ENCODE assay signal across 1 cellular context in the genomic region with DNA sequence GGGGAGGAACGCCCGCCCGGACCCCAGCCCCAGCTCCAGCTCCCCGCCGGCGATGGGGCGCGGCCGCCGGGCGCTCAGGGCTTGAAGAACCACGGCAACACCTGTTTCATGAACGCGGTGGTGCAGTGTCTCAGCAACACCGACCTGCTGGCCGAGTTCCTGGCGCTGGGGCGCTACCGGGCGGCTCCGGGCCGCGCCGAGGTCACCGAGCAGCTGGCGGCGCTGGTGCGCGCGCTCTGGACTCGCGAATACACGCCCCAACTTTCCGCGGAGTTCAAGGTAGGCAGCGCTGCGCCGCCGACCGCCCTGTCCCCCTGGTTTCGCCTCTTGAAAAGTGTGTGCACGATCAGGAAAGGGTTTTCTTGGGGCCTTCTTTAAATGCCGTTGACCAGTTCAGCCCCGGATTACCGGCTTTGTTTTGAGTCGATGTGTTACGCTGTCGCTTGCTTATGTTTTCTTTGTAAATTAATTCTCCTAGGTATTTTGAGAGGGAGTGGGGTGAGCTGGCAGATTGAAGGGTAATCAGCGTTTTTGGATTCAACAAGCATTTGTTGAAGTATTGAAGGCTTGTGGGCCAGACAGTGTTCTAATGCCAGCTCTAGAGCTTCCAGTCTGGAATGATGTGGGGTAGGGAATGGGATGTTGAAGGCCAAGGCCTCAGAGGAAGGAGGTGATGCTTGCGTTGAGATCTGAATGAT.
TF ChIP-seq lines count a peak whose summit lies in the region.

No MANE protein-coding gene starts in this region.

TF ChIP-seq in HepG2, 621 proteins besides CTCF, POLR2A, EP300 and RAD21 (continued from another document and continues in another):
- peak; percentile 24; the same call in 1 of the 2 replicates for TF ChIP-seq HDAC2 (CRISPR knock-in tag; IDR thresholded peaks at IDR 0.05)
- 0 out of 2 replicates have a peak, but pooled peaks have one; percentile 23 for TF ChIP-seq MTF2 (CRISPR knock-in tag; IDR thresholded peaks at IDR 0.05; ENCODE audit: borderline replicate concordance)
- TF ChIP-seq, protein P1, sequence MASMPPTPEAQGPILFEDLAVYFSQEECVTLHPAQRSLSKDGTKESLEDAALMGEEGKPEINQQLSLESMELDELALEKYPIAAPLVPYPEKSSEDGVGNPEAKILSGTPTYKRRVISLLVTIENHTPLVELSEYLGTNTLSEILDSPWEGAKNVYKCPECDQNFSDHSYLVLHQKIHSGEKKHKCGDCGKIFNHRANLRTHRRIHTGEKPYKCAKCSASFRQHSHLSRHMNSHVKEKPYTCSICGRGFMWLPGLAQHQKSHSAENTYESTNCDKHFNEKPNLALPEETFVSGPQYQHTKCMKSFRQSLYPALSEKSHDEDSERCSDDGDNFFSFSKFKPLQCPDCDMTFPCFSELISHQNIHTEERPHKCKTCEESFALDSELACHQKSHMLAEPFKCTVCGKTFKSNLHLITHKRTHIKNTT (CRISPR knock-in tag; IDR thresholded peaks at IDR 0.05): no peak
- no peak for TF ChIP-seq YEATS2 (CRISPR knock-in tag; IDR thresholded peaks at IDR 0.05; ENCODE audit: borderline replicate concordance)
- no peak for TF ChIP-seq RORA (CRISPR knock-in tag; IDR thresholded peaks at IDR 0.05)
- 0 out of 2 replicates have a peak, but pooled peaks have one; percentile 16 for TF ChIP-seq ZNF12 (CRISPR knock-in tag; IDR thresholded peaks at IDR 0.05)
- TF ChIP-seq KDM4B (CRISPR knock-in tag; IDR thresholded peaks at IDR 0.05): no peak
- TF ChIP-seq NR2C2 (CRISPR knock-in tag; IDR thresholded peaks at IDR 0.05; ENCODE audit: borderline replicate concordance): 0 out of 2 replicates have a peak, but pooled peaks have one; percentile 33
- 0 out of 2 replicates have a peak, but pooled peaks have one; percentile 32 for TF ChIP-seq SRY (CRISPR knock-in tag; IDR thresholded peaks at IDR 0.05)
- TF ChIP-seq CCAR2 (optimal IDR thresholded peaks at IDR 0.05; ENCODE audit: low read depth, low read length): no peak
- TF ChIP-seq, protein P2, sequence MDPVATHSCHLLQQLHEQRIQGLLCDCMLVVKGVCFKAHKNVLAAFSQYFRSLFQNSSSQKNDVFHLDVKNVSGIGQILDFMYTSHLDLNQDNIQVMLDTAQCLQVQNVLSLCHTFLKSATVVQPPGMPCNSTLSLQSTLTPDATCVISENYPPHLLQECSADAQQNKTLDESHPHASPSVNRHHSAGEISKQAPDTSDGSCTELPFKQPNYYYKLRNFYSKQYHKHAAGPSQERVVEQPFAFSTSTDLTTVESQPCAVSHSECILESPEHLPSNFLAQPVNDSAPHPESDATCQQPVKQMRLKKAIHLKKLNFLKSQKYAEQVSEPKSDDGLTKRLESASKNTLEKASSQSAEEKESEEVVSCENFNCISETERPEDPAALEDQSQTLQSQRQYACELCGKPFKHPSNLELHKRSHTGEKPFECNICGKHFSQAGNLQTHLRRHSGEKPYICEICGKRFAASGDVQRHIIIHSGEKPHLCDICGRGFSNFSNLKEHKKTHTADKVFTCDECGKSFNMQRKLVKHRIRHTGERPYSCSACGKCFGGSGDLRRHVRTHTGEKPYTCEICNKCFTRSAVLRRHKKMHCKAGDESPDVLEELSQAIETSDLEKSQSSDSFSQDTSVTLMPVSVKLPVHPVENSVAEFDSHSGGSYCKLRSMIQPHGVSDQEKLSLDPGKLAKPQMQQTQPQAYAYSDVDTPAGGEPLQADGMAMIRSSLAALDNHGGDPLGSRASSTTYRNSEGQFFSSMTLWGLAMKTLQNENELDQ (CRISPR knock-in tag; IDR thresholded peaks at IDR 0.05; ENCODE audit: borderline replicate concordance): no peak
- TF ChIP-seq NRL (CRISPR knock-in tag; IDR thresholded peaks at IDR 0.05; ENCODE audit: borderline replicate concordance): no peak
- no peak for TF ChIP-seq CCDC6 (CRISPR knock-in tag; IDR thresholded peaks at IDR 0.05)
- TF ChIP-seq ZNF605 (CRISPR knock-in tag; IDR thresholded peaks at IDR 0.05): no peak
- TF ChIP-seq ZNF614 (CRISPR knock-in tag; IDR thresholded peaks at IDR 0.05; ENCODE audit: borderline replicate concordance): no peak
- no peak for TF ChIP-seq ZEB1 (IDR thresholded peaks at IDR 0.05; ENCODE audit: insufficient replicate concordance, low read depth)
- TF ChIP-seq, protein P3, sequence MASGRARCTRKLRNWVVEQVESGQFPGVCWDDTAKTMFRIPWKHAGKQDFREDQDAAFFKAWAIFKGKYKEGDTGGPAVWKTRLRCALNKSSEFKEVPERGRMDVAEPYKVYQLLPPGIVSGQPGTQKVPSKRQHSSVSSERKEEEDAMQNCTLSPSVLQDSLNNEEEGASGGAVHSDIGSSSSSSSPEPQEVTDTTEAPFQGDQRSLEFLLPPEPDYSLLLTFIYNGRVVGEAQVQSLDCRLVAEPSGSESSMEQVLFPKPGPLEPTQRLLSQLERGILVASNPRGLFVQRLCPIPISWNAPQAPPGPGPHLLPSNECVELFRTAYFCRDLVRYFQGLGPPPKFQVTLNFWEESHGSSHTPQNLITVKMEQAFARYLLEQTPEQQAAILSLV (CRISPR knock-in tag; IDR thresholded peaks at IDR 0.05; ENCODE audit: borderline replicate concordance): no peak
- no peak for TF ChIP-seq FOSL1 (CRISPR knock-in tag; IDR thresholded peaks at IDR 0.05; ENCODE audit: borderline replicate concordance)
- TF ChIP-seq NAIF1 (CRISPR knock-in tag; IDR thresholded peaks at IDR 0.05; ENCODE audit: borderline replicate concordance): no peak
- TF ChIP-seq, protein P4, sequence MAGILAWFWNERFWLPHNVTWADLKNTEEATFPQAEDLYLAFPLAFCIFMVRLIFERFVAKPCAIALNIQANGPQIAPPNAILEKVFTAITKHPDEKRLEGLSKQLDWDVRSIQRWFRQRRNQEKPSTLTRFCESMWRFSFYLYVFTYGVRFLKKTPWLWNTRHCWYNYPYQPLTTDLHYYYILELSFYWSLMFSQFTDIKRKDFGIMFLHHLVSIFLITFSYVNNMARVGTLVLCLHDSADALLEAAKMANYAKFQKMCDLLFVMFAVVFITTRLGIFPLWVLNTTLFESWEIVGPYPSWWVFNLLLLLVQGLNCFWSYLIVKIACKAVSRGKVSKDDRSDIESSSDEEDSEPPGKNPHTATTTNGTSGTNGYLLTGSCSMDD (CRISPR knock-in tag; IDR thresholded peaks at IDR 0.05): no peak
- TF ChIP-seq SIN3B (IDR thresholded peaks at IDR 0.05; ENCODE audit: low read length): no peak
- no peak for TF ChIP-seq PCBP1 (IDR thresholded peaks at IDR 0.05; ENCODE audit: borderline replicate concordance, low read depth, low read length)
- TF ChIP-seq MED8 (CRISPR knock-in tag; IDR thresholded peaks at IDR 0.05; ENCODE audit: insufficient replicate concordance): no peak
- TF ChIP-seq, protein P5, sequence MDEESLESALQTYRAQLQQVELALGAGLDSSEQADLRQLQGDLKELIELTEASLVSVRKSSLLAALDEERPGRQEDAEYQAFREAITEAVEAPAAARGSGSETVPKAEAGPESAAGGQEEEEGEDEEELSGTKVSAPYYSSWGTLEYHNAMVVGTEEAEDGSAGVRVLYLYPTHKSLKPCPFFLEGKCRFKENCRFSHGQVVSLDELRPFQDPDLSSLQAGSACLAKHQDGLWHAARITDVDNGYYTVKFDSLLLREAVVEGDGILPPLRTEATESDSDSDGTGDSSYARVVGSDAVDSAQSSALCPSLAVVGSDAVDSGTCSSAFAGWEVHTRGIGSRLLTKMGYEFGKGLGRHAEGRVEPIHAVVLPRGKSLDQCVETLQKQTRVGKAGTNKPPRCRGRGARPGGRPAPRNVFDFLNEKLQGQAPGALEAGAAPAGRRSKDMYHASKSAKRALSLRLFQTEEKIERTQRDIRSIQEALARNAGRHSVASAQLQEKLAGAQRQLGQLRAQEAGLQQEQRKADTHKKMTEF (CRISPR knock-in tag; IDR thresholded peaks at IDR 0.05): peak; percentile 34; the same call in 1 of the 2 replicates
- no peak for TF ChIP-seq SRF (IDR thresholded peaks at IDR 0.05; ENCODE audit: low read depth, low read length)
- no peak for TF ChIP-seq ZNF713 (CRISPR knock-in tag; IDR thresholded peaks at IDR 0.05)
- TF ChIP-seq, protein P6, sequence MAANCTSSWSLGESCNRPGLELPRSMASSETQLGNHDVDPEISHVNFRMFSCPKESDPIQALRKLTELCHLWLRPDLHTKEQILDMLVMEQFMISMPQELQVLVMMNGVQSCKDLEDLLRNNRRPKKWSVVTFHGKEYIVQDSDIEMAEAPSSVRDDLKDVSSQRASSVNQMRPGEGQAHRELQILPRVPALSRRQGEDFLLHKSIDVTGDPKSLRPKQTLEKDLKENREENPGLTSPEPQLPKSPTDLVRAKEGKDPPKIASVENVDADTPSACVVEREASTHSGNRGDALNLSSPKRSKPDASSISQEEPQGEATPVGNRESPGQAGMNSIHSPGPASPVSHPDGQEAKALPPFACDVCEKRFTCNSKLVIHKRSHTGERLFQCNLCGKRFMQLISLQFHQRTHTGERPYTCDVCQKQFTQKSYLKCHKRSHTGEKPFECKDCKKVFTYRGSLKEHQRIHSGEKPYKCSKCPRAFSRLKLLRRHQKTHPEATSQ (CRISPR knock-in tag; IDR thresholded peaks at IDR 0.05; ENCODE audit: borderline replicate concordance): no peak
- TF ChIP-seq REXO4 (CRISPR knock-in tag; IDR thresholded peaks at IDR 0.05; ENCODE audit: borderline replicate concordance): no peak
- no peak for TF ChIP-seq NFKBIZ (CRISPR knock-in tag; IDR thresholded peaks at IDR 0.05)
- no peak for TF ChIP-seq ZNF720 (CRISPR knock-in tag; IDR thresholded peaks at IDR 0.05)
- TF ChIP-seq, protein P7, sequence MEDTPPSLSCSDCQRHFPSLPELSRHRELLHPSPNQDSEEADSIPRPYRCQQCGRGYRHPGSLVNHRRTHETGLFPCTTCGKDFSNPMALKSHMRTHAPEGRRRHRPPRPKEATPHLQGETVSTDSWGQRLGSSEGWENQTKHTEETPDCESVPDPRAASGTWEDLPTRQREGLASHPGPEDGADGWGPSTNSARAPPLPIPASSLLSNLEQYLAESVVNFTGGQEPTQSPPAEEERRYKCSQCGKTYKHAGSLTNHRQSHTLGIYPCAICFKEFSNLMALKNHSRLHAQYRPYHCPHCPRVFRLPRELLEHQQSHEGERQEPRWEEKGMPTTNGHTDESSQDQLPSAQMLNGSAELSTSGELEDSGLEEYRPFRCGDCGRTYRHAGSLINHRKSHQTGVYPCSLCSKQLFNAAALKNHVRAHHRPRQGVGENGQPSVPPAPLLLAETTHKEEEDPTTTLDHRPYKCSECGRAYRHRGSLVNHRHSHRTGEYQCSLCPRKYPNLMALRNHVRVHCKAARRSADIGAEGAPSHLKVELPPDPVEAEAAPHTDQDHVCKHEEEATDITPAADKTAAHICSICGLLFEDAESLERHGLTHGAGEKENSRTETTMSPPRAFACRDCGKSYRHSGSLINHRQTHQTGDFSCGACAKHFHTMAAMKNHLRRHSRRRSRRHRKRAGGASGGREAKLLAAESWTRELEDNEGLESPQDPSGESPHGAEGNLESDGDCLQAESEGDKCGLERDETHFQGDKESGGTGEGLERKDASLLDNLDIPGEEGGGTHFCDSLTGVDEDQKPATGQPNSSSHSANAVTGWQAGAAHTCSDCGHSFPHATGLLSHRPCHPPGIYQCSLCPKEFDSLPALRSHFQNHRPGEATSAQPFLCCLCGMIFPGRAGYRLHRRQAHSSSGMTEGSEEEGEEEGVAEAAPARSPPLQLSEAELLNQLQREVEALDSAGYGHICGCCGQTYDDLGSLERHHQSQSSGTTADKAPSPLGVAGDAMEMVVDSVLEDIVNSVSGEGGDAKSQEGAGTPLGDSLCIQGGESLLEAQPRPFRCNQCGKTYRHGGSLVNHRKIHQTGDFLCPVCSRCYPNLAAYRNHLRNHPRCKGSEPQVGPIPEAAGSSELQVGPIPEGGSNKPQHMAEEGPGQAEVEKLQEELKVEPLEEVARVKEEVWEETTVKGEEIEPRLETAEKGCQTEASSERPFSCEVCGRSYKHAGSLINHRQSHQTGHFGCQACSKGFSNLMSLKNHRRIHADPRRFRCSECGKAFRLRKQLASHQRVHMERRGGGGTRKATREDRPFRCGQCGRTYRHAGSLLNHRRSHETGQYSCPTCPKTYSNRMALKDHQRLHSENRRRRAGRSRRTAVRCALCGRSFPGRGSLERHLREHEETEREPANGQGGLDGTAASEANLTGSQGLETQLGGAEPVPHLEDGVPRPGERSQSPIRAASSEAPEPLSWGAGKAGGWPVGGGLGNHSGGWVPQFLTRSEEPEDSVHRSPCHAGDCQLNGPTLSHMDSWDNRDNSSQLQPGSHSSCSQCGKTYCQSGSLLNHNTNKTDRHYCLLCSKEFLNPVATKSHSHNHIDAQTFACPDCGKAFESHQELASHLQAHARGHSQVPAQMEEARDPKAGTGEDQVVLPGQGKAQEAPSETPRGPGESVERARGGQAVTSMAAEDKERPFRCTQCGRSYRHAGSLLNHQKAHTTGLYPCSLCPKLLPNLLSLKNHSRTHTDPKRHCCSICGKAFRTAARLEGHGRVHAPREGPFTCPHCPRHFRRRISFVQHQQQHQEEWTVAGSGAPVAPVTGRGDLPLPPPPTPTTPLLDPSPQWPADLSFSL (CRISPR knock-in tag; IDR thresholded peaks at IDR 0.05): no peak
- TF ChIP-seq CHD4 (IDR thresholded peaks at IDR 0.05; ENCODE audit: borderline replicate concordance, low read length): no peak
- no peak for TF ChIP-seq MBD4 (IDR thresholded peaks at IDR 0.05; ENCODE audit: borderline replicate concordance, low read length)
- no peak for TF ChIP-seq KLF12 (CRISPR knock-in tag; IDR thresholded peaks at IDR 0.05; ENCODE audit: borderline replicate concordance)
- TF ChIP-seq, protein P8, sequence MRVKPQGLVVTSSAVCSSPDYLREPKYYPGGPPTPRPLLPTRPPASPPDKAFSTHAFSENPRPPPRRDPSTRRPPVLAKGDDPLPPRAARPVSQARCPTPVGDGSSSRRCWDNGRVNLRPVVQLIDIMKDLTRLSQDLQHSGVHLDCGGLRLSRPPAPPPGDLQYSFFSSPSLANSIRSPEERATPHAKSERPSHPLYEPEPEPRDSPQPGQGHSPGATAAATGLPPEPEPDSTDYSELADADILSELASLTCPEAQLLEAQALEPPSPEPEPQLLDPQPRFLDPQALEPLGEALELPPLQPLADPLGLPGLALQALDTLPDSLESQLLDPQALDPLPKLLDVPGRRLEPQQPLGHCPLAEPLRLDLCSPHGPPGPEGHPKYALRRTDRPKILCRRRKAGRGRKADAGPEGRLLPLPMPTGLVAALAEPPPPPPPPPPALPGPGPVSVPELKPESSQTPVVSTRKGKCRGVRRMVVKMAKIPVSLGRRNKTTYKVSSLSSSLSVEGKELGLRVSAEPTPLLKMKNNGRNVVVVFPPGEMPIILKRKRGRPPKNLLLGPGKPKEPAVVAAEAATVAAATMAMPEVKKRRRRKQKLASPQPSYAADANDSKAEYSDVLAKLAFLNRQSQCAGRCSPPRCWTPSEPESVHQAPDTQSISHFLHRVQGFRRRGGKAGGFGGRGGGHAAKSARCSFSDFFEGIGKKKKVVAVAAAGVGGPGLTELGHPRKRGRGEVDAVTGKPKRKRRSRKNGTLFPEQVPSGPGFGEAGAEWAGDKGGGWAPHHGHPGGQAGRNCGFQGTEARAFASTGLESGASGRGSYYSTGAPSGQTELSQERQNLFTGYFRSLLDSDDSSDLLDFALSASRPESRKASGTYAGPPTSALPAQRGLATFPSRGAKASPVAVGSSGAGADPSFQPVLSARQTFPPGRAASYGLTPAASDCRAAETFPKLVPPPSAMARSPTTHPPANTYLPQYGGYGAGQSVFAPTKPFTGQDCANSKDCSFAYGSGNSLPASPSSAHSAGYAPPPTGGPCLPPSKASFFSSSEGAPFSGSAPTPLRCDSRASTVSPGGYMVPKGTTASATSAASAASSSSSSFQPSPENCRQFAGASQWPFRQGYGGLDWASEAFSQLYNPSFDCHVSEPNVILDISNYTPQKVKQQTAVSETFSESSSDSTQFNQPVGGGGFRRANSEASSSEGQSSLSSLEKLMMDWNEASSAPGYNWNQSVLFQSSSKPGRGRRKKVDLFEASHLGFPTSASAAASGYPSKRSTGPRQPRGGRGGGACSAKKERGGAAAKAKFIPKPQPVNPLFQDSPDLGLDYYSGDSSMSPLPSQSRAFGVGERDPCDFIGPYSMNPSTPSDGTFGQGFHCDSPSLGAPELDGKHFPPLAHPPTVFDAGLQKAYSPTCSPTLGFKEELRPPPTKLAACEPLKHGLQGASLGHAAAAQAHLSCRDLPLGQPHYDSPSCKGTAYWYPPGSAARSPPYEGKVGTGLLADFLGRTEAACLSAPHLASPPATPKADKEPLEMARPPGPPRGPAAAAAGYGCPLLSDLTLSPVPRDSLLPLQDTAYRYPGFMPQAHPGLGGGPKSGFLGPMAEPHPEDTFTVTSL (CRISPR knock-in tag; IDR thresholded peaks at IDR 0.05; ENCODE audit: borderline replicate concordance): no peak
- no peak for TF ChIP-seq NFE2L1 (CRISPR knock-in tag; IDR thresholded peaks at IDR 0.05; ENCODE audit: borderline replicate concordance)
